ENCODE assay signal across 15 cellular contexts in the genomic region with DNA sequence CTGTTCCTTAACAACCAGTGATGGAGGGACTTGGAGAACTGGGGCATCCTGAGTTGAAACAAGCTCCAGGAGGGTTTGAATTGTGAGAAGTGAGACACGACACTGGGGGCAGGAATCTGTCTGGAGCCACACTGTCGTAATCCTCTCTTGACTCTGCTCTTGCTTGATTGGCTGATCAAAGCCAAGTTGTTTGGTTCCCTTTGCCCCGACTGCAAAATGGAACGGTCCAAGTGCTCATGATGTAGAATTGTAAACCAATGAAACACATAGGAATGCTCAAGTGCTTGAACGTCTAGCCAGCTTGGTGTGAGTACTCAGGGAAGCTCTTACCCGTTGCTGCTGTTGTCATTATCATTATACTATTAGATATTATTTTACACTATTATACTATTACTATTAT.
"Had no signal": no experiment of that assay in that cellular context is flagged by ENCODE, and none has a peak within 500 bp of the region (broad histone marks: within the 10 kb centered on the region; RNA-seq: fewer than 3 reads in every experiment).

No MANE protein-coding gene starts in this region.

- H3K4me3 Mint-ChIP-seq: activated naive CD8-positive, alpha-beta T cell treated with anti-CD3 and anti-CD28 coated beads, Interleukin-2, amount 10 ng/mL, durations not matched to agents 7 days and 5 days; natural killer cell; T-cell had no signal

- H3K4me1 Mint-ChIP-seq: activated naive CD8-positive, alpha-beta T cell treated with anti-CD3 and anti-CD28 coated beads, Interleukin-2, amount 10 ng/mL, durations not matched to agents 7 days and 5 days had no signal

- H3K27me3 ChIP-seq: brain microvascular endothelial cell, ovary had no signal

- DNase-seq: activated naive CD4-positive, alpha-beta T cell; activated naive CD8-positive, alpha-beta T cell treated with anti-CD3 and anti-CD28 coated beads, Interleukin-2, amount 10 ng/mL, durations not matched to agents 7 days and 5 days; activated T-cell treated with anti-CD3 and anti-CD28 coated beads for 4 hours; brain microvascular endothelial cell; heart left ventricle; left colon; mammary epithelial cell; natural killer cell; ovary; stimulated activated CD4-positive, alpha-beta T cell treated with anti-CD3 and anti-CD28 coated beads, Interleukin-2, amount 100 ng/mL, for 48 hours; stimulated activated naive CD4-positive, alpha-beta T cell; T-cell; T-helper 9 cell; transverse colon had no signal

- H3K9me3 ChIP-seq: heart left ventricle, ovary, transverse colon had no signal

- ATAC-seq: activated CD4-positive, CD25-positive, alpha-beta regulatory T cell treated with anti-CD3 and anti-CD28 coated beads, Interleukin-2, amount 50 U/mL, for 24 hours; left colon; natural killer cell; T-cell had no signal

- H3K27ac Mint-ChIP-seq: activated naive CD8-positive, alpha-beta T cell treated with anti-CD3 and anti-CD28 coated beads, Interleukin-2, amount 10 ng/mL, durations not matched to agents 7 days and 5 days; natural killer cell; T-cell had no signal

- H3K36me3 Mint-ChIP-seq: activated naive CD8-positive, alpha-beta T cell treated with anti-CD3 and anti-CD28 coated beads, Interleukin-2, amount 10 ng/mL, durations not matched to agents 7 days and 5 days; natural killer cell; T-cell had no signal

- H3K27ac ChIP-seq: brain microvascular endothelial cell, ovary, transverse colon had no signal

- H3K4me1 ChIP-seq: transverse colon had no signal

- H3K9me3 Mint-ChIP-seq: activated naive CD8-positive, alpha-beta T cell treated with anti-CD3 and anti-CD28 coated beads, Interleukin-2, amount 10 ng/mL, durations not matched to agents 7 days and 5 days; natural killer cell had no signal

- H3K36me3 ChIP-seq: brain microvascular endothelial cell, heart left ventricle, ovary, transverse colon had no signal
